Comparison of ENCODE assay signal across 1 cellular context in genomic region chr16:71412270-71413160, GRCh38.
A peak's percentile ranks its signal among the peaks of the same experiment; 100 is the strongest.
TF ChIP-seq lines count a peak whose summit lies in the region.

No MANE protein-coding gene starts in this region.

TF ChIP-seq in WTC11, 78 proteins besides CTCF, POLR2A, EP300 and RAD21 (continued from another document):
- TF ChIP-seq ARID4B (CRISPR knock-in tag; IDR thresholded peaks at IDR 0.05; ENCODE audit: borderline replicate concordance) (no peak), ZNF317 (CRISPR knock-in tag; IDR thresholded peaks at IDR 0.05; ENCODE audit: borderline replicate concordance, low read depth) (no peak), ATF1 (CRISPR knock-in tag; IDR thresholded peaks at IDR 0.05) (no peak), MAX (CRISPR knock-in tag; IDR thresholded peaks at IDR 0.05) (peak; percentile 27; the same call in 1 of the 2 replicates), MYBL2 (CRISPR knock-in tag; IDR thresholded peaks at IDR 0.05) (no peak), PREB (CRISPR knock-in tag; IDR thresholded peaks at IDR 0.05; ENCODE audit: borderline replicate concordance) (no peak), ZMAT4 (CRISPR knock-in tag; IDR thresholded peaks at IDR 0.05) (no peak), ZBTB21 (CRISPR knock-in tag; IDR thresholded peaks at IDR 0.05; ENCODE audit: borderline replicate concordance) (no peak), SMAD4 (CRISPR knock-in tag; IDR thresholded peaks at IDR 0.05) (no peak), GTF2I (CRISPR knock-in tag; conservative IDR thresholded peaks at IDR 0.05) (no peak), ZNF396 (CRISPR knock-in tag; IDR thresholded peaks at IDR 0.05; ENCODE audit: borderline replicate concordance) (no peak), RELA (CRISPR knock-in tag; IDR thresholded peaks at IDR 0.05; ENCODE audit: borderline replicate concordance) (no peak), SP1 (CRISPR knock-in tag; conservative IDR thresholded peaks at IDR 0.05) (no peak; the same call in 1 of the 2 replicates), TEAD4 (CRISPR knock-in tag; IDR thresholded peaks at IDR 0.05) (no peak), ESRRA (CRISPR knock-in tag; IDR thresholded peaks at IDR 0.05; ENCODE audit: borderline replicate concordance) (no peak), MXD4 (CRISPR knock-in tag; IDR thresholded peaks at IDR 0.05; ENCODE audit: borderline replicate concordance) (no peak), ZNF423 (CRISPR knock-in tag; IDR thresholded peaks at IDR 0.05) (no peak), CREM (CRISPR knock-in tag; IDR thresholded peaks at IDR 0.05) (no peak), HMGXB4 (CRISPR knock-in tag; IDR thresholded peaks at IDR 0.05) (0 out of 2 replicates have a peak, but pooled peaks have one; percentile 44), ZNF232 (CRISPR knock-in tag; IDR thresholded peaks at IDR 0.05) (no peak)
- TF ChIP-seq, protein P1, sequence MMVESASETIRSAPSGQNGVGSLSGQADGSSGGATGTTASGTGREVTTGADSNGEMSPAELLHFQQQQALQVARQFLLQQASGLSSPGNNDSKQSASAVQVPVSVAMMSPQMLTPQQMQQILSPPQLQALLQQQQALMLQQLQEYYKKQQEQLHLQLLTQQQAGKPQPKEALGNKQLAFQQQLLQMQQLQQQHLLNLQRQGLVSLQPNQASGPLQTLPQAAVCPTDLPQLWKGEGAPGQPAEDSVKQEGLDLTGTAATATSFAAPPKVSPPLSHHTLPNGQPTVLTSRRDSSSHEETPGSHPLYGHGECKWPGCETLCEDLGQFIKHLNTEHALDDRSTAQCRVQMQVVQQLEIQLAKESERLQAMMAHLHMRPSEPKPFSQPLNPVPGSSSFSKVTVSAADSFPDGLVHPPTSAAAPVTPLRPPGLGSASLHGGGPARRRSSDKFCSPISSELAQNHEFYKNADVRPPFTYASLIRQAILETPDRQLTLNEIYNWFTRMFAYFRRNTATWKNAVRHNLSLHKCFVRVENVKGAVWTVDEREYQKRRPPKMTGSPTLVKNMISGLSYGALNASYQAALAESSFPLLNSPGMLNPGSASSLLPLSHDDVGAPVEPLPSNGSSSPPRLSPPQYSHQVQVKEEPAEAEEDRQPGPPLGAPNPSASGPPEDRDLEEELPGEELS (CRISPR knock-in tag; IDR thresholded peaks at IDR 0.05) = no peak
- TF ChIP-seq, protein P2, sequence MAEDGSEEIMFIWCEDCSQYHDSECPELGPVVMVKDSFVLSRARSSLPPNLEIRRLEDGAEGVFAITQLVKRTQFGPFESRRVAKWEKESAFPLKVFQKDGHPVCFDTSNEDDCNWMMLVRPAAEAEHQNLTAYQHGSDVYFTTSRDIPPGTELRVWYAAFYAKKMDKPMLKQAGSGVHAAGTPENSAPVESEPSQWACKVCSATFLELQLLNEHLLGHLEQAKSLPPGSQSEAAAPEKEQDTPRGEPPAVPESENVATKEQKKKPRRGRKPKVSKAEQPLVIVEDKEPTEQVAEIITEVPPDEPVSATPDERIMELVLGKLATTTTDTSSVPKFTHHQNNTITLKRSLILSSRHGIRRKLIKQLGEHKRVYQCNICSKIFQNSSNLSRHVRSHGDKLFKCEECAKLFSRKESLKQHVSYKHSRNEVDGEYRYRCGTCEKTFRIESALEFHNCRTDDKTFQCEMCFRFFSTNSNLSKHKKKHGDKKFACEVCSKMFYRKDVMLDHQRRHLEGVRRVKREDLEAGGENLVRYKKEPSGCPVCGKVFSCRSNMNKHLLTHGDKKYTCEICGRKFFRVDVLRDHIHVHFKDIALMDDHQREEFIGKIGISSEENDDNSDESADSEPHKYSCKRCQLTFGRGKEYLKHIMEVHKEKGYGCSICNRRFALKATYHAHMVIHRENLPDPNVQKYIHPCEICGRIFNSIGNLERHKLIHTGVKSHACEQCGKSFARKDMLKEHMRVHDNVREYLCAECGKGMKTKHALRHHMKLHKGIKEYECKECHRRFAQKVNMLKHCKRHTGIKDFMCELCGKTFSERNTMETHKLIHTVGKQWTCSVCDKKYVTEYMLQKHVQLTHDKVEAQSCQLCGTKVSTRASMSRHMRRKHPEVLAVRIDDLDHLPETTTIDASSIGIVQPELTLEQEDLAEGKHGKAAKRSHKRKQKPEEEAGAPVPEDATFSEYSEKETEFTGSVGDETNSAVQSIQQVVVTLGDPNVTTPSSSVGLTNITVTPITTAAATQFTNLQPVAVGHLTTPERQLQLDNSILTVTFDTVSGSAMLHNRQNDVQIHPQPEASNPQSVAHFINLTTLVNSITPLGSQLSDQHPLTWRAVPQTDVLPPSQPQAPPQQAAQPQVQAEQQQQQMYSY (CRISPR knock-in tag; IDR thresholded peaks at IDR 0.05) = no peak
- TF ChIP-seq, protein P3, sequence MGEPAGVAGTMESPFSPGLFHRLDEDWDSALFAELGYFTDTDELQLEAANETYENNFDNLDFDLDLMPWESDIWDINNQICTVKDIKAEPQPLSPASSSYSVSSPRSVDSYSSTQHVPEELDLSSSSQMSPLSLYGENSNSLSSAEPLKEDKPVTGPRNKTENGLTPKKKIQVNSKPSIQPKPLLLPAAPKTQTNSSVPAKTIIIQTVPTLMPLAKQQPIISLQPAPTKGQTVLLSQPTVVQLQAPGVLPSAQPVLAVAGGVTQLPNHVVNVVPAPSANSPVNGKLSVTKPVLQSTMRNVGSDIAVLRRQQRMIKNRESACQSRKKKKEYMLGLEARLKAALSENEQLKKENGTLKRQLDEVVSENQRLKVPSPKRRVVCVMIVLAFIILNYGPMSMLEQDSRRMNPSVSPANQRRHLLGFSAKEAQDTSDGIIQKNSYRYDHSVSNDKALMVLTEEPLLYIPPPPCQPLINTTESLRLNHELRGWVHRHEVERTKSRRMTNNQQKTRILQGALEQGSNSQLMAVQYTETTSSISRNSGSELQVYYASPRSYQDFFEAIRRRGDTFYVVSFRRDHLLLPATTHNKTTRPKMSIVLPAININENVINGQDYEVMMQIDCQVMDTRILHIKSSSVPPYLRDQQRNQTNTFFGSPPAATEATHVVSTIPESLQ (CRISPR knock-in tag; IDR thresholded peaks at IDR 0.05) = no peak
- TF ChIP-seq, protein P4, sequence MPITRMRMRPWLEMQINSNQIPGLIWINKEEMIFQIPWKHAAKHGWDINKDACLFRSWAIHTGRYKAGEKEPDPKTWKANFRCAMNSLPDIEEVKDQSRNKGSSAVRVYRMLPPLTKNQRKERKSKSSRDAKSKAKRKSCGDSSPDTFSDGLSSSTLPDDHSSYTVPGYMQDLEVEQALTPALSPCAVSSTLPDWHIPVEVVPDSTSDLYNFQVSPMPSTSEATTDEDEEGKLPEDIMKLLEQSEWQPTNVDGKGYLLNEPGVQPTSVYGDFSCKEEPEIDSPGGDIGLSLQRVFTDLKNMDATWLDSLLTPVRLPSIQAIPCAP (CRISPR knock-in tag; IDR thresholded peaks at IDR 0.05) = no peak
- TF ChIP-seq, protein P5, sequence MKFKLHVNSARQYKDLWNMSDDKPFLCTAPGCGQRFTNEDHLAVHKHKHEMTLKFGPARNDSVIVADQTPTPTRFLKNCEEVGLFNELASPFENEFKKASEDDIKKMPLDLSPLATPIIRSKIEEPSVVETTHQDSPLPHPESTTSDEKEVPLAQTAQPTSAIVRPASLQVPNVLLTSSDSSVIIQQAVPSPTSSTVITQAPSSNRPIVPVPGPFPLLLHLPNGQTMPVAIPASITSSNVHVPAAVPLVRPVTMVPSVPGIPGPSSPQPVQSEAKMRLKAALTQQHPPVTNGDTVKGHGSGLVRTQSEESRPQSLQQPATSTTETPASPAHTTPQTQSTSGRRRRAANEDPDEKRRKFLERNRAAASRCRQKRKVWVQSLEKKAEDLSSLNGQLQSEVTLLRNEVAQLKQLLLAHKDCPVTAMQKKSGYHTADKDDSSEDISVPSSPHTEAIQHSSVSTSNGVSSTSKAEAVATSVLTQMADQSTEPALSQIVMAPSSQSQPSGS (CRISPR knock-in tag; IDR thresholded peaks at IDR 0.05; ENCODE audit: borderline replicate concordance, low read depth) = no peak
- TF ChIP-seq, protein P6, sequence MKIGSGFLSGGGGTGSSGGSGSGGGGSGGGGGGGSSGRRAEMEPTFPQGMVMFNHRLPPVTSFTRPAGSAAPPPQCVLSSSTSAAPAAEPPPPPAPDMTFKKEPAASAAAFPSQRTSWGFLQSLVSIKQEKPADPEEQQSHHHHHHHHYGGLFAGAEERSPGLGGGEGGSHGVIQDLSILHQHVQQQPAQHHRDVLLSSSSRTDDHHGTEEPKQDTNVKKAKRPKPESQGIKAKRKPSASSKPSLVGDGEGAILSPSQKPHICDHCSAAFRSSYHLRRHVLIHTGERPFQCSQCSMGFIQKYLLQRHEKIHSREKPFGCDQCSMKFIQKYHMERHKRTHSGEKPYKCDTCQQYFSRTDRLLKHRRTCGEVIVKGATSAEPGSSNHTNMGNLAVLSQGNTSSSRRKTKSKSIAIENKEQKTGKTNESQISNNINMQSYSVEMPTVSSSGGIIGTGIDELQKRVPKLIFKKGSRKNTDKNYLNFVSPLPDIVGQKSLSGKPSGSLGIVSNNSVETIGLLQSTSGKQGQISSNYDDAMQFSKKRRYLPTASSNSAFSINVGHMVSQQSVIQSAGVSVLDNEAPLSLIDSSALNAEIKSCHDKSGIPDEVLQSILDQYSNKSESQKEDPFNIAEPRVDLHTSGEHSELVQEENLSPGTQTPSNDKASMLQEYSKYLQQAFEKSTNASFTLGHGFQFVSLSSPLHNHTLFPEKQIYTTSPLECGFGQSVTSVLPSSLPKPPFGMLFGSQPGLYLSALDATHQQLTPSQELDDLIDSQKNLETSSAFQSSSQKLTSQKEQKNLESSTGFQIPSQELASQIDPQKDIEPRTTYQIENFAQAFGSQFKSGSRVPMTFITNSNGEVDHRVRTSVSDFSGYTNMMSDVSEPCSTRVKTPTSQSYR (CRISPR knock-in tag; IDR thresholded peaks at IDR 0.05) = no peak
